17 cellular contexts compared by ENCODE assay signal in the genomic region with DNA sequence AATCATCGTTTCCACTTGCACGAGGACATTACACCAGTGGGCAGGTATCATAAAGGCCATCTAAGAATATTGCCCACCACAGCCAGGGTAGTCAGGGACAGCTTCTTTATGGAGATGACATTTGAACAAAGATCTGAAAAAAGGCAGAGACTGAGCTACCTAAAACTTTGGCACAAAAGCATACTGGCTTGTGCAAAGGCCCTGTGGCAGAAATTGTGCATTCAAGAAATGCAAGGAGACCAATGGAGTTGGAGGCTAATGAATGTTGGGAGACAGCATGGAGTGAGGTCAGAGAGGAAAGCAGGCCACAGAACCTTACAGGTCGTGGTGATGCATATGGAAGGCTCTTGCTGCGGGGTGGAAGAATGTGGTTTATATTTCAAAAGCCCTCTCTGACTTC.
DNase-seq lines count a peak whose midpoint lies in the region; ATAC-seq and TF ChIP-seq lines count a peak whose summit lies in the region.
"Had no signal": no experiment of that assay in that cellular context is flagged by ENCODE, and none has a peak within 500 bp of the region (broad histone marks: within the 10 kb centered on the region; RNA-seq: fewer than 3 reads in every experiment).

No MANE protein-coding gene starts in this region.

- H3K36me3 ChIP-seq in HEK293 (ENCODE audit: control insufficient read depth in 2 of 2, insufficient read depth in 1 of 2, low read length in 2 of 2): no peaks in the 10 kb centered on the region
- H3K36me3 ChIP-seq: BE2C, BLaER1 had no signal

- H3K4me1 ChIP-seq in HEK293 (ENCODE audit: control insufficient read depth, insufficient read depth, low read length): no peaks in the 10 kb centered on the region
- H3K4me1 ChIP-seq: BE2C had no signal

- no peaks in the 10 kb centered on the region for H3K9me3 ChIP-seq in HEK293 (ENCODE audit: control insufficient read depth, insufficient read depth, low read depth, low read length)
- H3K9me3 ChIP-seq: BE2C had no signal

- ATAC-seq in HG02884 (IDR thresholded peaks at IDR 0.05; ENCODE audit: unreplicated experiment): no peak

- H3K4me3 ChIP-seq in HEK293 (ENCODE audit: low read depth, low read length): no peak overlapping the region
- H3K4me3 ChIP-seq: BLaER1 had no signal

- POLR2A ChIA-PET in HEK293 (lab: Yijun Ruan, JAX): no interaction called here

- TF ChIP-seq CTCF in HEK293 (tag by site-specific recombination; IDR thresholded peaks at IDR 0.05): no peak

- CTCF ChIA-PET in HEK293 (lab: Yijun Ruan, JAX): no interaction called here

- H3K27ac ChIP-seq in HEK293 (ENCODE audit: extremely low read depth, low read depth, low read length): no peak overlapping the region
- H3K27ac ChIP-seq: BLaER1 had no signal

- DNase-seq in islet precursor cell: peak; percentile 8
- no peak for DNase-seq in activated effector memory CD4-positive, alpha-beta T cell treated with Interleukin-2 at 50 U/mL for 16 hours
- no peak for DNase-seq in DMS114 treated with DMSO at 0.1 percent for 48 hours (lab: John Stamatoyannopoulos, UW; ENCODE audit: unreplicated experiment)
- DNase-seq: 8988T; ACHN; BE2C; C1 segment of cervical spinal cord; CD4-positive, alpha-beta memory T cell; CD4-positive, CD25-positive, alpha-beta regulatory T cell; CD8-positive, alpha-beta memory T cell; COR-L47; DMS 273 treated with DMSO at 0.1 percent for 48 hours; DMS79 treated with DMSO at 0.1 percent for 48 hours; GF-D8 had no signal

TF ChIP-seq in HEK293, 187 proteins besides CTCF, POLR2A, EP300 and RAD21:
- no peak for TF ChIP-seq ZNF473 (tag by site-specific recombination; IDR thresholded peaks at IDR 0.05)
- peak; percentile 75 for TF ChIP-seq ZNF623 (tag by site-specific recombination; IDR thresholded peaks at IDR 0.05)
